8 cellular contexts compared by ENCODE assay signal in the genomic region with DNA sequence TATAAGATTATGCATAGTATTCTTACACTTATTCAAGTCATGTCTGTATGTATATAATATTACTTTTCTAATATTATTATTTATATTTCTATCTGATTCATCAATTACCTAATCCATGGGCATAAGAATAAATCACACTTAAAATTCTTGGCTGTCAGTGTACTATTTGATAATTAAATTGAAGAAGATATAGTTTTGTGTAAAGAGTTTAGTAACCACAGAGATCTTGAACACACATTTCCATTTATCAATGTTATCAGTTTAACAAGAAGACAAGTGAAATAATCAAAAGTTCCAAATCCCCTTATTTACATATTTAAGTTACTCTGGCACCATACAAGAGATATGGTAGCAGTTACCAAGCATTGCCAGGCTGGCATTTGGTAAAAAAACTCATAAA.
"Had no signal": no experiment of that assay in that cellular context is flagged by ENCODE, and none has a peak within 500 bp of the region (broad histone marks: within the 10 kb centered on the region; RNA-seq: fewer than 3 reads in every experiment).

No MANE protein-coding gene starts in this region.

- FAIRE-seq: G401.6, GM12878, GM12891, GM12892, GM18507, GM19239 had no signal

- H3K4me3 ChIP-seq: GM12878 had no signal

- ATAC-seq: GM12878 had no signal

- DNase-seq: GDM1, GF-D8 had no signal
